ENCODE assay signal across 20 cellular contexts in the genomic region with DNA sequence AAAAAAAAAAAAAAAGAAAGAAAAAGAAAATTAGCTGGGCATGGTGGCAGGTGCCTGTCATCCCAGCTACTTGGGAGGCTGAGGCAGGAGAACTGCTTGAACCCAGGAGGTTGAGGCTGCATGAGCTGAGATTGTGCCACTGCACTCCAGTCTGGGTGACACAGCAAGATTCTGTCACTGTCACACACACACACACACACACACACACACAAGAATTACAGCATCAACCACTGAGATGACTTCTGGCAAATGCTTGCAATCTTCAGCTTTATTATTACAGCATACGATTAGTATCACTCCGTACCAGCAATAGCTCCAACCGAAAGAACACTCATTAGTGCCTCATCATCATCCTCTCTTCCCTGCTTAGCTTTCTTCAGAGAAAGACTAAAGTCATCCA. TPM values are rescaled to one million over a fixed set of nuclear protein-coding genes. Genes with fewer than 3 reads are reported as not detected.
DNase-seq lines count a peak whose midpoint lies in the region; ATAC-seq and TF ChIP-seq lines count a peak whose summit lies in the region.
"Had no signal": no experiment of that assay in that cellular context is flagged by ENCODE, and none has a peak within 500 bp of the region (broad histone marks: within the 10 kb centered on the region; RNA-seq: fewer than 3 reads in every experiment).

No MANE protein-coding gene starts in this region.

- peaks cover 14 to 69% of the 10 kb centered on the region in 2 experiments; a peak in 2 of 3 replicates for H3K36me3 ChIP-seq in HEK293 (ENCODE audit: control insufficient read depth in 2 of 2, insufficient read depth in 1 of 2, low read length in 2 of 2)
- peaks cover 3% of the 10 kb centered on the region for H3K36me3 ChIP-seq in osteoblast (ENCODE audit: insufficient read depth, low read length)

- no peaks in the 10 kb centered on the region for H3K27me3 Mint-ChIP-seq in WTC11 (ENCODE audit: low read depth)
- H3K27me3 Mint-ChIP-seq: B cell; CD4-positive, alpha-beta T cell had no signal

- no peaks in the 10 kb centered on the region for H3K27me3 ChIP-seq in osteoblast (ENCODE audit: insufficient read depth, low read length)
- H3K27me3 ChIP-seq: BLaER1 treated with 17β-estradiol and CSF1 and Interleukin-3, amounts not matched to agents 10 nM and 100 nM had no signal

- H3K9me3 ChIP-seq in HEK293 (ENCODE audit: control insufficient read depth, insufficient read depth, low read depth, low read length), result no peaks in the 10 kb centered on the region
- H3K9me3 ChIP-seq in osteoblast (ENCODE audit: low read depth, low read length), result no peaks in the 10 kb centered on the region
- H3K9me3 ChIP-seq: A549; BLaER1 treated with 17β-estradiol and CSF1 and Interleukin-3, amounts not matched to agents 10 nM and 100 nM; Caco-2 had no signal

- H3K4me1 Mint-ChIP-seq in WTC11, result peaks cover 16% of the 10 kb centered on the region

- H3K4me3 ChIP-seq in HEK293 (ENCODE audit: low read depth, low read length) (no peak overlapping the region), osteoblast (ENCODE audit: insufficient read depth, low read length) (no peak overlapping the region)
- H3K4me3 ChIP-seq: A549; BLaER1 treated with 17β-estradiol and CSF1 and Interleukin-3, amounts not matched to agents 10 nM and 100 nM had no signal

- H3K4me1 ChIP-seq in HEK293 (ENCODE audit: control insufficient read depth, insufficient read depth, low read length) (no peaks in the 10 kb centered on the region), osteoblast (ENCODE audit: insufficient read depth, low read length) (peaks cover 7% of the 10 kb centered on the region)

- POLR2A ChIA-PET in HEK293 (lab: Yijun Ruan, JAX), result interaction anchor here (0.7 to 1.1 kb wide), 2 partner anchors 8 to 682 kb away, joined by 3 read pairs; no protein-coding TSS in a partner anchor
- POLR2A ChIA-PET in WTC11 (lab: Charles Lee), result no interaction called here

- CTCF ChIA-PET in HEK293 (lab: Yijun Ruan, JAX) (interaction anchor here (0.7 kb wide), 1 partner anchor 63 kb away, joined by 3 read pairs; no protein-coding TSS in a partner anchor), WTC11 (lab: Charles Lee) (no interaction called here)

- DNase-seq in WTC11 (ENCODE audit: low spot score), result no peak
- DNase-seq in erythroblast (lab: John Stamatoyannopoulos, UW), result peak; percentile 51 to 55
- peak; percentile 22 for DNase-seq in osteoblast (ENCODE audit: insufficient read length, low spot score, missing footprints)
- no peak for DNase-seq in SIG-M5 (lab: John Stamatoyannopoulos, UW)
- no peak for DNase-seq in dermis blood vessel endothelial cell
- DNase-seq in activated T-cell treated with anti-CD3 and anti-CD28 coated beads, Interleukin-2, amount 50 U/mL, for 48 hours, result no peak
- DNase-seq in pons (ENCODE audit: low spot score), result no peak
- DNase-seq: AML-193; Caco-2; Calu3; CD4-positive, alpha-beta T cell; CD8-positive, alpha-beta T cell; DMS79 treated with DMSO at 0.1 percent for 48 hours; GF-D8 had no signal

- H3K36me3 Mint-ChIP-seq in WTC11, result peaks cover 59% of the 10 kb centered on the region

- TF ChIP-seq CTCF in HEK293 (tag by site-specific recombination; IDR thresholded peaks at IDR 0.05) (no peak), WTC11 (IDR thresholded peaks at IDR 0.05) (no peak), osteoblast (IDR thresholded peaks at IDR 0.05; ENCODE audit: extremely low read depth, low read depth, low read length) (no peak)

- no peak overlapping the region for H3K4me2 ChIP-seq in osteoblast (ENCODE audit: insufficient read depth, low read length)
- H3K4me2 ChIP-seq: A549; BLaER1 treated with 17β-estradiol and CSF1 and Interleukin-3, amounts not matched to agents 10 nM and 100 nM had no signal

- TF ChIP-seq POLR2A in erythroblast (IDR thresholded peaks at IDR 0.05; ENCODE audit: low read length), result no peak

- H3K4me3 Mint-ChIP-seq in WTC11, result no peak overlapping the region
- H3K4me3 Mint-ChIP-seq: B cell; CD4-positive, alpha-beta T cell; CD8-positive, alpha-beta T cell had no signal

- H4K20me1 ChIP-seq in osteoblast (ENCODE audit: insufficient read depth, low read length), result no peaks in the 10 kb centered on the region

- peaks cover 9% of the 10 kb centered on the region for H3K79me2 ChIP-seq in osteoblast (ENCODE audit: insufficient read depth, low read length)

- no peak overlapping the region for H2AFZ ChIP-seq in osteoblast (ENCODE audit: low read length)

- no peak overlapping the region for H3K27ac ChIP-seq in HEK293 (ENCODE audit: extremely low read depth, low read depth, low read length)
- no peak overlapping the region for H3K27ac ChIP-seq in osteoblast (ENCODE audit: low read depth, low read length)
- H3K27ac ChIP-seq: 22Rv1; A549; BLaER1 treated with 17β-estradiol and CSF1 and Interleukin-3, amounts not matched to agents 10 nM and 100 nM; C4-2B had no signal

- ATAC-seq in WTC11, result no peak
- ATAC-seq: A549; CD8-positive, alpha-beta T cell had no signal

- no peaks in the 10 kb centered on the region for H3K9me3 Mint-ChIP-seq in WTC11
- H3K9me3 Mint-ChIP-seq: CD4-positive, alpha-beta T cell; CD8-positive, alpha-beta T cell had no signal

- H3K27ac Mint-ChIP-seq in WTC11, result peak overlapping the region; percentile 22; the same call in 1 of the 2 replicates
- H3K27ac Mint-ChIP-seq: B cell; CD4-positive, alpha-beta T cell; CD8-positive, alpha-beta T cell had no signal

TF ChIP-seq in HEK293, 187 proteins besides CTCF, POLR2A, EP300 and RAD21:
- no peak for TF ChIP-seq SP2 (tag by site-specific recombination; IDR thresholded peaks at IDR 0.05)
- TF ChIP-seq, protein P1, sequence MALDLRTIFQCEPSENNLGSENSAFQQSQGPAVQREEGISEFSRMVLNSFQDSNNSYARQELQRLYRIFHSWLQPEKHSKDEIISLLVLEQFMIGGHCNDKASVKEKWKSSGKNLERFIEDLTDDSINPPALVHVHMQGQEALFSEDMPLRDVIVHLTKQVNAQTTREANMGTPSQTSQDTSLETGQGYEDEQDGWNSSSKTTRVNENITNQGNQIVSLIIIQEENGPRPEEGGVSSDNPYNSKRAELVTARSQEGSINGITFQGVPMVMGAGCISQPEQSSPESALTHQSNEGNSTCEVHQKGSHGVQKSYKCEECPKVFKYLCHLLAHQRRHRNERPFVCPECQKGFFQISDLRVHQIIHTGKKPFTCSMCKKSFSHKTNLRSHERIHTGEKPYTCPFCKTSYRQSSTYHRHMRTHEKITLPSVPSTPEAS (tag by site-specific recombination; IDR thresholded peaks at IDR 0.05), result peak; percentile 29; the same call in 1 of the 2 replicates

TF ChIP-seq in WTC11, 78 proteins besides CTCF, POLR2A, EP300 and RAD21 (continues in another document):
- TF ChIP-seq FOXK1 (CRISPR knock-in tag; IDR thresholded peaks at IDR 0.05), result no peak
- TF ChIP-seq SOX15 (CRISPR knock-in tag; IDR thresholded peaks at IDR 0.05), result no peak
- no peak for TF ChIP-seq ZBTB21 (CRISPR knock-in tag; IDR thresholded peaks at IDR 0.05; ENCODE audit: borderline replicate concordance)
- no peak for TF ChIP-seq KAT7 (CRISPR knock-in tag; IDR thresholded peaks at IDR 0.05; ENCODE audit: borderline replicate concordance)
- TF ChIP-seq, protein P2, sequence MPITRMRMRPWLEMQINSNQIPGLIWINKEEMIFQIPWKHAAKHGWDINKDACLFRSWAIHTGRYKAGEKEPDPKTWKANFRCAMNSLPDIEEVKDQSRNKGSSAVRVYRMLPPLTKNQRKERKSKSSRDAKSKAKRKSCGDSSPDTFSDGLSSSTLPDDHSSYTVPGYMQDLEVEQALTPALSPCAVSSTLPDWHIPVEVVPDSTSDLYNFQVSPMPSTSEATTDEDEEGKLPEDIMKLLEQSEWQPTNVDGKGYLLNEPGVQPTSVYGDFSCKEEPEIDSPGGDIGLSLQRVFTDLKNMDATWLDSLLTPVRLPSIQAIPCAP (CRISPR knock-in tag; IDR thresholded peaks at IDR 0.05), result no peak
- TF ChIP-seq NFYB (CRISPR knock-in tag; conservative IDR thresholded peaks at IDR 0.05; ENCODE audit: low read depth), result no peak
- no peak for TF ChIP-seq OVOL2 (CRISPR knock-in tag; IDR thresholded peaks at IDR 0.05; ENCODE audit: borderline replicate concordance)
- no peak for TF ChIP-seq TEAD1 (CRISPR knock-in tag; IDR thresholded peaks at IDR 0.05)
- TF ChIP-seq NFATC4 (CRISPR knock-in tag; IDR thresholded peaks at IDR 0.05), result no peak
- TF ChIP-seq TEAD4 (CRISPR knock-in tag; IDR thresholded peaks at IDR 0.05), result no peak
- TF ChIP-seq RELA (CRISPR knock-in tag; IDR thresholded peaks at IDR 0.05; ENCODE audit: borderline replicate concordance), result no peak
- TF ChIP-seq, protein P3, sequence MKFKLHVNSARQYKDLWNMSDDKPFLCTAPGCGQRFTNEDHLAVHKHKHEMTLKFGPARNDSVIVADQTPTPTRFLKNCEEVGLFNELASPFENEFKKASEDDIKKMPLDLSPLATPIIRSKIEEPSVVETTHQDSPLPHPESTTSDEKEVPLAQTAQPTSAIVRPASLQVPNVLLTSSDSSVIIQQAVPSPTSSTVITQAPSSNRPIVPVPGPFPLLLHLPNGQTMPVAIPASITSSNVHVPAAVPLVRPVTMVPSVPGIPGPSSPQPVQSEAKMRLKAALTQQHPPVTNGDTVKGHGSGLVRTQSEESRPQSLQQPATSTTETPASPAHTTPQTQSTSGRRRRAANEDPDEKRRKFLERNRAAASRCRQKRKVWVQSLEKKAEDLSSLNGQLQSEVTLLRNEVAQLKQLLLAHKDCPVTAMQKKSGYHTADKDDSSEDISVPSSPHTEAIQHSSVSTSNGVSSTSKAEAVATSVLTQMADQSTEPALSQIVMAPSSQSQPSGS (CRISPR knock-in tag; IDR thresholded peaks at IDR 0.05; ENCODE audit: borderline replicate concordance, low read depth), result no peak
- TF ChIP-seq ETV6 (CRISPR knock-in tag; IDR thresholded peaks at IDR 0.05), result no peak
- TF ChIP-seq NR1H2 (CRISPR knock-in tag; IDR thresholded peaks at IDR 0.05), result no peak
- TF ChIP-seq ESRRA (CRISPR knock-in tag; IDR thresholded peaks at IDR 0.05; ENCODE audit: borderline replicate concordance), result no peak
- TF ChIP-seq NR2C2 (CRISPR knock-in tag; IDR thresholded peaks at IDR 0.05), result no peak
- TF ChIP-seq, protein P4, sequence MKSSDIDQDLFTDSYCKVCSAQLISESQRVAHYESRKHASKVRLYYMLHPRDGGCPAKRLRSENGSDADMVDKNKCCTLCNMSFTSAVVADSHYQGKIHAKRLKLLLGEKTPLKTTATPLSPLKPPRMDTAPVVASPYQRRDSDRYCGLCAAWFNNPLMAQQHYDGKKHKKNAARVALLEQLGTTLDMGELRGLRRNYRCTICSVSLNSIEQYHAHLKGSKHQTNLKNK (CRISPR knock-in tag; IDR thresholded peaks at IDR 0.05), result no peak

RNA-seq across cellular contexts. Expression of a gene that starts 4.6 kb away (rescaled TPM):
- total RNA-seq in WTC11 (2021), result 33.6 to 45.2 TPM (median 34.0 TPM) in 3 replicates
- total RNA-seq in osteoblast, result 0.72 and 1.2 TPM in 2 replicates
- total RNA-seq in dermis blood vessel endothelial cell, result 2.9 and 11.2 TPM in 2 replicates

RNA-seq across cellular contexts. Expression of a gene that starts 4.8 kb away (rescaled TPM):
- total RNA-seq in WTC11 (2021) (59.6 to 62.4 TPM (median 59.7 TPM) in 3 replicates), osteoblast (6.2 and 7.7 TPM in 2 replicates), dermis blood vessel endothelial cell (15.1 and 23.0 TPM in 2 replicates)

RNA-seq across cellular contexts. Expression of a gene that starts 33.6 kb away (rescaled TPM):
- total RNA-seq in WTC11 (2021) (12.8 to 22.6 TPM (median 14.9 TPM) in 3 replicates), osteoblast (39.8 and 41.6 TPM in 2 replicates), dermis blood vessel endothelial cell (28.5 and 37.3 TPM in 2 replicates)

Comparison
In these comparisons a context has a peak if more than half of its experiments do, and no peak if none do; other contexts are left out.
1. DNase-seq: peak in erythroblast (2 of 2) and osteoblast (single experiment); none in WTC11 (single experiment), SIG-M5 (single experiment), dermis blood vessel endothelial cell (single experiment), activated T-cell treated with anti-CD3 and anti-CD28 coated beads, Interleukin-2, amount 50 U/mL, for 48 hours (0 of 2) and pons (single experiment).